Comparison of ENCODE assay signal across 8 cellular contexts in genomic region chr19:11737964-11738745, GRCh38.
DNase-seq lines count a peak whose midpoint lies in the region; TF ChIP-seq lines count a peak whose summit lies in the region.

No MANE protein-coding gene starts in this region.

- H3K27ac ChIP-seq in substantia nigra (ENCODE audit: low read depth, low read length, poor library complexity, severe bottlenecking), result peak overlapping the region; percentile 67

- no peaks in the 10 kb centered on the region for H3K27me3 ChIP-seq in mucosa of stomach (ENCODE audit: control insufficient read depth, insufficient read depth, low read length)

- TF ChIP-seq POLR2A in NB4 (IDR thresholded peaks at IDR 0.05; ENCODE audit: extremely low read depth, insufficient read length) (no peak), erythroblast (IDR thresholded peaks at IDR 0.05; ENCODE audit: low read length) (no peak)

- DNase-seq in DMS153 treated with DMSO at 0.1 percent for 48 hours (lab: John Stamatoyannopoulos, UW; ENCODE audit: unreplicated experiment), result peak; percentile 10
- DNase-seq in DMS153 (lab: John Stamatoyannopoulos, UW), result no peak
- no peak for DNase-seq in HFF-Myc (ENCODE audit: extremely low read depth, low read depth)
- peak; percentile 65 for DNase-seq in NB4 (ENCODE audit: low read depth)
- DNase-seq in activated CD8-positive, alpha-beta memory T cell treated with anti-CD3 and anti-CD28 coated beads for 48 hours (ENCODE audit: low read depth in 2 of 3, low spot score in 2 of 3), result peak; percentile 10 to 18 (median 16)
- DNase-seq in erythroblast (lab: John Stamatoyannopoulos, UW), result peak; percentile 48 to 52
- peak in 24 of 49 donors; percentile 3 to 63 (median 19) for DNase-seq in substantia nigra (lab: John Stamatoyannopoulos, UW)

- H3K9me3 ChIP-seq in mucosa of stomach (ENCODE audit: control insufficient read depth, low read length), result no peaks in the 10 kb centered on the region

- H3K4me3 ChIP-seq in HFF-Myc (replicated peaks; ENCODE audit: low read depth, low read length), result peak overlapping the region; percentile 84
- H3K4me3 ChIP-seq in NB4 (ENCODE audit: low read depth, low read length), result peak overlapping the region; percentile 76
- peak overlapping the region; percentile 77 for H3K4me3 ChIP-seq in mucosa of stomach (ENCODE audit: low read length)

- peaks cover 13% of the 10 kb centered on the region for H3K4me1 ChIP-seq in mucosa of stomach (ENCODE audit: control insufficient read depth, insufficient read depth, low read length)

- peak overlapping the region; percentile 90 for H3K9ac ChIP-seq in mucosa of stomach (ENCODE audit: low read length)

- TF ChIP-seq CTCF in HFF-Myc (IDR thresholded peaks at IDR 0.05; ENCODE audit: low read depth, low read length, missing control alignments) (no peak), NB4 (IDR thresholded peaks at IDR 0.05; ENCODE audit: low read depth, low read length) (no peak)

- no peaks in the 10 kb centered on the region for H3K36me3 ChIP-seq in mucosa of stomach (ENCODE audit: control insufficient read depth, insufficient read depth, low read length)

Comparison
In these comparisons a context has a peak if more than half of its experiments do, and no peak if none do; other contexts are left out.
1. DNase-seq: peak in DMS153 treated with DMSO at 0.1 percent for 48 hours (single experiment), NB4 (single experiment), activated CD8-positive, alpha-beta memory T cell treated with anti-CD3 and anti-CD28 coated beads for 48 hours (3 of 3) and erythroblast (2 of 2); none in DMS153 (single experiment) and HFF-Myc (single experiment).
2. Peak in every context shown above with its lines, with median percentiles within 50 percentile points of each other: H3K4me3 ChIP-seq.